Comparison of ENCODE assay signal across 1 cellular context in genomic region chr12:40668095-40668494, GRCh38.
TF ChIP-seq lines count a peak whose summit lies in the region.

No MANE protein-coding gene starts in this region.

TF ChIP-seq in SK-N-SH treated with all-trans-retinoic acid at 6 μM for 48 hours, 23 proteins besides CTCF, POLR2A, EP300 and RAD21 (continued from another document):
- TF ChIP-seq PPARA (CRISPR knock-in tag; IDR thresholded peaks at IDR 0.05; ENCODE audit: borderline replicate concordance) (no peak), GLIS3 (CRISPR knock-in tag; IDR thresholded peaks at IDR 0.05) (no peak), RARB (CRISPR knock-in tag; IDR thresholded peaks at IDR 0.05) (no peak), ISL1 (CRISPR knock-in tag; IDR thresholded peaks at IDR 0.05) (no peak), CSDC2 (CRISPR knock-in tag; IDR thresholded peaks at IDR 0.05) (no peak), ZFP30 (CRISPR knock-in tag; IDR thresholded peaks at IDR 0.05) (no peak), BACH2 (CRISPR knock-in tag; IDR thresholded peaks at IDR 0.05; ENCODE audit: borderline replicate concordance) (no peak), CSRNP3 (CRISPR knock-in tag; IDR thresholded peaks at IDR 0.05) (no peak), ZC3H10 (CRISPR knock-in tag; IDR thresholded peaks at IDR 0.05) (no peak), OSR1 (CRISPR knock-in tag; IDR thresholded peaks at IDR 0.05) (no peak), ESRRG (CRISPR knock-in tag; IDR thresholded peaks at IDR 0.05) (no peak)
